Comparison of ENCODE assay signal across 37 cellular contexts in genomic region chr18:32764611-32765244, GRCh38. TPM values are rescaled to one million over a fixed set of nuclear protein-coding genes. Genes with fewer than 3 reads are reported as not detected.
"Had no signal": no experiment of that assay in that cellular context is flagged by ENCODE, and none has a peak within 500 bp of the region (broad histone marks: within the 10 kb centered on the region; RNA-seq: fewer than 3 reads in every experiment).

No MANE protein-coding gene starts in this region.

- H3K27ac Mint-ChIP-seq: activated CD4-positive, alpha-beta memory T cell treated with anti-CD3 and anti-CD28 coated beads for 36 hours; activated naive CD4-positive, alpha-beta T cell treated with anti-CD3 and anti-CD28 coated beads for 36 hours; activated naive CD8-positive, alpha-beta T cell; activated naive CD8-positive, alpha-beta T cell treated with anti-CD3 and anti-CD28 coated beads, Interleukin-2, amount 50 U/mL, for 24 hours; activated T-helper 1 cell treated with anti-CD3 and anti-CD28 coated beads, Interleukin-12 subunit alpha, Interleukin-12 subunit beta, Interleukin-2, Interleukin-4 antibody, amounts not matched to agents 30 ng/mL and 10 ng/mL and 1 ng/mL, durations not matched to agents 14 hours and 24 hours and 36 hours; brain had no signal

- DNase-seq: activated B cell treated with CpG ODN at 0.5 μM for 24 hours; activated CD4-positive, alpha-beta memory T cell treated with anti-CD3 and anti-CD28 coated beads for 36 hours; activated CD4-positive, alpha-beta T cell treated with anti-CD3 and anti-CD28 coated beads for 4 hours; activated CD4-positive, alpha-beta T cell treated with anti-CD3 and anti-CD28 coated beads, Interleukin-2, amount 50 U/mL, for 1 hour; activated CD4-positive, CD25-positive, alpha-beta regulatory T cell treated with anti-CD3 and anti-CD28 coated beads, Interleukin-2, amount 50 U/mL, for 72 hours; activated CD8-positive, alpha-beta memory T cell treated with anti-CD3 and anti-CD28 coated beads, Interleukin-2, amount 50 U/mL, for 4 hours; activated gamma-delta T cell treated with Interleukin-2 at 50 U/mL for 16 hours; activated naive CD4-positive, alpha-beta T cell treated with anti-CD3 and anti-CD28 coated beads for 36 hours; activated naive CD8-positive, alpha-beta T cell treated with anti-CD3 and anti-CD28 coated beads, Interleukin-2, amount 50 U/mL, for 24 hours; activated T-cell treated with anti-CD3 and anti-CD28 coated beads for 4 hours; activated T-cell treated with anti-CD3 and anti-CD28 coated beads, Interleukin-2, amount 50 U/mL, for 4 hours; anterior cingulate cortex; central memory CD4-positive, alpha-beta T cell; Karpas-422; NCI-H1048; NCI-H1105 treated with DMSO at 0.1 percent for 48 hours; NCI-H1436; NCI-H1694; NCI-H1930; NCI-H2081 treated with DMSO at 0.1 percent for 48 hours; NCI-H2171; NCI-H510A; NCI-H526; NCI-H774; PC-9; SW 1271; T-helper 1 cell; T-helper 2 cell; T-helper 9 cell had no signal

- H3K4me2 ChIP-seq: PC-9 had no signal

- H2AFZ ChIP-seq: PC-9 had no signal

- H3K4me3 Mint-ChIP-seq: activated B cell treated with CpG ODN at 0.5 μM for 24 hours; activated CD4-positive, alpha-beta memory T cell treated with anti-CD3 and anti-CD28 coated beads for 36 hours; activated naive CD4-positive, alpha-beta T cell treated with anti-CD3 and anti-CD28 coated beads for 36 hours; activated naive CD8-positive, alpha-beta T cell; activated naive CD8-positive, alpha-beta T cell treated with anti-CD3 and anti-CD28 coated beads, Interleukin-2, amount 50 U/mL, for 24 hours; activated T-cell treated with anti-CD3 and anti-CD28 coated beads, Interleukin-2, amount 50 U/mL, for 4 hours; activated T-helper 1 cell treated with anti-CD3 and anti-CD28 coated beads, Interleukin-12 subunit alpha, Interleukin-12 subunit beta, Interleukin-2, Interleukin-4 antibody, amounts not matched to agents 30 ng/mL and 10 ng/mL and 1 ng/mL, durations not matched to agents 14 hours and 24 hours and 36 hours had no signal

- ATAC-seq: activated naive CD8-positive, alpha-beta T cell treated with anti-CD3 and anti-CD28 coated beads, Interleukin-2, amount 50 U/mL, for 24 hours; activated T-cell treated with anti-CD3 and anti-CD28 coated beads, Interleukin-2, amount 50 U/mL, for 4 hours; Right ventricle myocardium inferior had no signal

- H3K27me3 Mint-ChIP-seq: activated B cell treated with CpG ODN at 0.5 μM for 24 hours had no signal

- H3K9me3 Mint-ChIP-seq: activated B cell treated with CpG ODN at 0.5 μM for 24 hours; activated CD4-positive, alpha-beta memory T cell treated with anti-CD3 and anti-CD28 coated beads for 36 hours; activated naive CD4-positive, alpha-beta T cell treated with anti-CD3 and anti-CD28 coated beads for 36 hours; activated naive CD8-positive, alpha-beta T cell treated with anti-CD3 and anti-CD28 coated beads, Interleukin-2, amount 50 U/mL, for 24 hours; activated T-cell treated with anti-CD3 and anti-CD28 coated beads, Interleukin-2, amount 50 U/mL, for 4 hours; activated T-helper 1 cell treated with anti-CD3 and anti-CD28 coated beads, Interleukin-12 subunit alpha, Interleukin-12 subunit beta, Interleukin-2, Interleukin-4 antibody, amounts not matched to agents 30 ng/mL and 10 ng/mL and 1 ng/mL, durations not matched to agents 14 hours and 24 hours and 36 hours; brain had no signal

- H3K36me3 Mint-ChIP-seq: activated CD4-positive, alpha-beta memory T cell treated with anti-CD3 and anti-CD28 coated beads for 36 hours; activated naive CD8-positive, alpha-beta T cell; brain had no signal

- H3K4me3 ChIP-seq: PC-9 had no signal

- H3K27ac ChIP-seq: PC-9, RWPE1, VCaP had no signal

RNA-seq across cellular contexts. Expression of gene KLHL14, which starts 8.1 kb away (rescaled TPM):
- total RNA-seq: activated CD4-positive, alpha-beta memory T cell treated with anti-CD3 and anti-CD28 coated beads for 36 hours; activated naive CD4-positive, alpha-beta T cell treated with anti-CD3 and anti-CD28 coated beads for 36 hours; activated T-cell treated with anti-CD3 and anti-CD28 coated beads, Interleukin-2, amount 50 U/mL, for 4 hours; activated T-helper 1 cell treated with anti-CD3 and anti-CD28 coated beads, Interleukin-12 subunit alpha, Interleukin-12 subunit beta, Interleukin-2, Interleukin-4 antibody, amounts not matched to agents 30 ng/mL and 10 ng/mL and 1 ng/mL, durations not matched to agents 14 hours and 24 hours and 36 hours; bronchial epithelial cell; MCF 10A; PC-9; Right ventricle myocardium inferior had no signal
